ENCODE assay signal across 8 cellular contexts in genomic region chrX:110167952-110168451, GRCh38.
DNase-seq lines count a peak whose midpoint lies in the region; ATAC-seq and TF ChIP-seq lines count a peak whose summit lies in the region.

No MANE protein-coding gene starts in this region.

- H2AFZ ChIP-seq in KMS-11 (ENCODE audit: low read depth): no peak overlapping the region

- H3K9me3 Mint-ChIP-seq in CD8-positive, alpha-beta T cell: no peaks in the 10 kb centered on the region

- POLR2A ChIA-PET in CD8-positive, alpha-beta T cell (lab: Charles Lee): no interaction called here

- H3K27ac Mint-ChIP-seq in CD8-positive, alpha-beta T cell: no peak overlapping the region

- peak; percentile 38 for TF ChIP-seq CTCF in CD8-positive, alpha-beta T cell (IDR thresholded peaks at IDR 0.05)
- TF ChIP-seq CTCF in KMS-11 (conservative IDR thresholded peaks at IDR 0.05; ENCODE audit: low read depth, low read length) (peak; percentile 67), esophagus muscularis mucosa (IDR thresholded peaks at IDR 0.05) (peak; percentile 16 to 46 (median 17)), ovary (IDR thresholded peaks at IDR 0.05) (peak in 1 of 3 donors; percentile 12)

- H3K79me2 ChIP-seq in KMS-11 (ENCODE audit: insufficient read depth, low read depth): no peaks in the 10 kb centered on the region

- CTCF ChIA-PET in CD8-positive, alpha-beta T cell (lab: Charles Lee): interaction anchor here (0.9 to 19.5 kb wide), 3 partner anchors 12 to 243 kb away, joined by 3 to 457 read pairs (median 5); no protein-coding TSS in a partner anchor

- peak; percentile 56 for ATAC-seq in CD8-positive, alpha-beta T cell

- H3K9ac ChIP-seq in KMS-11 (no peak overlapping the region), skeletal muscle satellite cell (ENCODE audit: low read depth, low read length) (no peak overlapping the region)

- no peaks in the 10 kb centered on the region for H3K9me3 ChIP-seq in CD8-positive, alpha-beta T cell (ENCODE audit: low read length)
- H3K9me3 ChIP-seq in esophagus muscularis mucosa (no peaks in the 10 kb centered on the region), skeletal muscle satellite cell (replicated peaks; ENCODE audit: low read length) (no peaks in the 10 kb centered on the region), ovary (no peaks in the 10 kb centered on the region)

- TF ChIP-seq EP300 in esophagus muscularis mucosa (IDR thresholded peaks at IDR 0.05) (no peak), ovary (IDR thresholded peaks at IDR 0.05) (no peak)

- H3K27me3 Mint-ChIP-seq in CD8-positive, alpha-beta T cell (ENCODE audit: low read depth): no peaks in the 10 kb centered on the region

- H4K20me1 ChIP-seq in KMS-11 (ENCODE audit: insufficient read depth): no peaks in the 10 kb centered on the region

- H3K4me3 ChIP-seq in CD8-positive, alpha-beta T cell (ENCODE audit: low read depth, low read length): no peak overlapping the region
- H3K4me3 ChIP-seq in KMS-11 (IDR thresholded peaks at IDR 0.05; ENCODE audit: insufficient read depth, low read depth, low read length) (no peak overlapping the region), esophagus muscularis mucosa (no peak overlapping the region), skeletal muscle satellite cell (ENCODE audit: low read length) (no peak overlapping the region), ovary (no peak overlapping the region)

- H3K4me3 Mint-ChIP-seq in CD8-positive, alpha-beta T cell: no peak overlapping the region

- peak; percentile 5 to 72 (median 39) for DNase-seq in CD8-positive, alpha-beta T cell
- DNase-seq in activated CD8-positive, alpha-beta memory T cell treated with anti-CD3 and anti-CD28 coated beads, Interleukin-2, amount 50 U/mL, for 4 hours: peak; percentile 59
- no peak for DNase-seq in esophagus muscularis mucosa (ENCODE audit: extremely low spot score)
- no peak for DNase-seq in NCI-H1092 treated with DMSO at 0.1 percent for 48 hours (lab: John Stamatoyannopoulos, UW)
- no peak for DNase-seq in ovary
- DNase-seq in AML-193 (lab: John Stamatoyannopoulos, UW): no peak

- peaks cover 7% of the 10 kb centered on the region for H3K4me1 Mint-ChIP-seq in CD8-positive, alpha-beta T cell (ENCODE audit: low read depth)

- peaks cover 18% of the 10 kb centered on the region for H3K36me3 Mint-ChIP-seq in CD8-positive, alpha-beta T cell

- H3K4me1 ChIP-seq in CD8-positive, alpha-beta T cell (ENCODE audit: insufficient read depth, low read length): no peaks in the 10 kb centered on the region
- H3K4me1 ChIP-seq in KMS-11 (ENCODE audit: low read depth, poor library complexity, severe bottlenecking) (no peaks in the 10 kb centered on the region), esophagus muscularis mucosa (no peaks in the 10 kb centered on the region), skeletal muscle satellite cell (ENCODE audit: control insufficient read depth, insufficient read depth, low read length) (peaks cover 22% of the 10 kb centered on the region), ovary (ENCODE audit: insufficient read depth) (peaks cover 7% of the 10 kb centered on the region)

- intact Hi-C loops in CD8-positive, alpha-beta T cell (cut with DNase I, micrococcal nuclease): loop anchor here in 1 of 2 experiments (1.0 kb wide), 1 partner anchor 150 kb away; the partner anchor contains the start of gene AMMECR1
- intact Hi-C loops in esophagus muscularis mucosa (cut with DNase I) (no loop called here), ovary (cut with DNase I) (no loop called here)

- TF ChIP-seq POLR2A in esophagus muscularis mucosa (IDR thresholded peaks at IDR 0.05; ENCODE audit: low read depth): no peak
- TF ChIP-seq POLR2A in ovary (IDR thresholded peaks at IDR 0.05): no peak

- no peak overlapping the region for H3K27ac ChIP-seq in CD8-positive, alpha-beta T cell (ENCODE audit: low read depth, low read length)
- no peak overlapping the region for H3K27ac ChIP-seq in KMS-11
- H3K27ac ChIP-seq in esophagus muscularis mucosa (replicated peaks in 1 of 4): no peak overlapping the region
- no peak overlapping the region for H3K27ac ChIP-seq in ovary

- WGBS in esophagus muscularis mucosa: 32% methylated on average over 6 of the region's 9 CpGs
- 38 to 40% (median 40%) methylated on average over 9 of the region's 9 CpGs for whole genome bisulfite sequencing in ovary, 3 donors

- H3K27me3 ChIP-seq in CD8-positive, alpha-beta T cell (ENCODE audit: insufficient read depth, low read length): no peaks in the 10 kb centered on the region
- H3K27me3 ChIP-seq in KMS-11 (ENCODE audit: insufficient read depth, low read depth): no peaks in the 10 kb centered on the region
- H3K27me3 ChIP-seq in esophagus muscularis mucosa: no peaks in the 10 kb centered on the region
- H3K27me3 ChIP-seq in skeletal muscle satellite cell (ENCODE audit: control insufficient read depth, insufficient read depth, low read length): no peaks in the 10 kb centered on the region
- H3K27me3 ChIP-seq in ovary: no peaks in the 10 kb centered on the region

- H3K4me2 ChIP-seq in KMS-11 (no peak overlapping the region), skeletal muscle satellite cell (ENCODE audit: low read length) (peak overlapping the region; percentile 26)

- no peaks in the 10 kb centered on the region for H3K36me3 ChIP-seq in CD8-positive, alpha-beta T cell (ENCODE audit: insufficient read depth, low read length)
- H3K36me3 ChIP-seq in KMS-11 (ENCODE audit: insufficient read depth): no peaks in the 10 kb centered on the region
- peaks cover 0 to 7% (median 0%) of the 10 kb centered on the region in 4 donors for H3K36me3 ChIP-seq in esophagus muscularis mucosa
- H3K36me3 ChIP-seq in skeletal muscle satellite cell (ENCODE audit: insufficient read depth, low read length): peaks cover 7% of the 10 kb centered on the region
- no peaks in the 10 kb centered on the region for H3K36me3 ChIP-seq in ovary

Comparison
In these comparisons a context has a peak if more than half of its experiments do, and no peak if none do; other contexts are left out.
1. DNase-seq: peak in CD8-positive, alpha-beta T cell (7 of 7) and activated CD8-positive, alpha-beta memory T cell treated with anti-CD3 and anti-CD28 coated beads, Interleukin-2, amount 50 U/mL, for 4 hours (single experiment); none in esophagus muscularis mucosa (single experiment), NCI-H1092 treated with DMSO at 0.1 percent for 48 hours (single experiment), ovary (0 of 5) and AML-193 (0 of 2).